Comparison of ENCODE assay signal across 1 cellular context in the genomic region with DNA sequence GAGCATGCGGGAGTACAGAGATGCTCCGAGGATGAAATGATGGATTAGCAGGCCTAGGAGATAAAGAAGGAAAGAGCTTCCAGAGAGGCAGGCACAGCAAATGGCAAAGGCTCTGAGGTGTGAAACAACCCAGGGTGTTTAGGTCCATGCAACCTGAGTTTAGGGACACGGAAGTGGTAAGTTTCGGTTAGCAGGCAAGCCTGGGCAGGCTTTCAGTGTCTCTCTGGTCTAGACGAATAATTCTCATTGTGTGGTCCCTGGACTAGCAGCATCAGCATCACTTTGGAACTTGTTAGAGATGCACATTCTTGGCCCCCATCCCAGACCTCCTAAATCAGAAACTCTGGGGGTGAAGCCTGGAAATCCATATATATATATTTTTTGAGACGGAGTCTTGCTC.
TF ChIP-seq lines count a peak whose summit lies in the region.

No MANE protein-coding gene starts in this region.

TF ChIP-seq in SK-N-SH, 30 proteins besides CTCF, POLR2A, EP300 and RAD21 (continued from another document):
- TF ChIP-seq USF1 (IDR thresholded peaks at IDR 0.05; ENCODE audit: borderline replicate concordance, low read depth) (no peak), PBX3 (IDR thresholded peaks at IDR 0.05) (no peak), GABPA (IDR thresholded peaks at IDR 0.05; ENCODE audit: low read depth) (no peak), RCOR1 (IDR thresholded peaks at IDR 0.05; ENCODE audit: low read length) (no peak), NFIC (IDR thresholded peaks at IDR 0.05; ENCODE audit: borderline replicate concordance) (no peak), YY1 (IDR thresholded peaks at IDR 0.05; ENCODE audit: low read depth) (no peak), GATA2 (CRISPR knock-in tag; IDR thresholded peaks at IDR 0.05) (no peak), RXRA (IDR thresholded peaks at IDR 0.05; ENCODE audit: borderline replicate concordance, low read depth) (no peak), TAF1 (IDR thresholded peaks at IDR 0.05; ENCODE audit: borderline replicate concordance, low read depth, low read length) (no peak), POLR2AphosphoS5 (IDR thresholded peaks at IDR 0.05; ENCODE audit: low read depth, low read length) (no peak), FOXM1 (IDR thresholded peaks at IDR 0.05; ENCODE audit: low read depth) (no peak)
- TF ChIP-seq, protein P1, sequence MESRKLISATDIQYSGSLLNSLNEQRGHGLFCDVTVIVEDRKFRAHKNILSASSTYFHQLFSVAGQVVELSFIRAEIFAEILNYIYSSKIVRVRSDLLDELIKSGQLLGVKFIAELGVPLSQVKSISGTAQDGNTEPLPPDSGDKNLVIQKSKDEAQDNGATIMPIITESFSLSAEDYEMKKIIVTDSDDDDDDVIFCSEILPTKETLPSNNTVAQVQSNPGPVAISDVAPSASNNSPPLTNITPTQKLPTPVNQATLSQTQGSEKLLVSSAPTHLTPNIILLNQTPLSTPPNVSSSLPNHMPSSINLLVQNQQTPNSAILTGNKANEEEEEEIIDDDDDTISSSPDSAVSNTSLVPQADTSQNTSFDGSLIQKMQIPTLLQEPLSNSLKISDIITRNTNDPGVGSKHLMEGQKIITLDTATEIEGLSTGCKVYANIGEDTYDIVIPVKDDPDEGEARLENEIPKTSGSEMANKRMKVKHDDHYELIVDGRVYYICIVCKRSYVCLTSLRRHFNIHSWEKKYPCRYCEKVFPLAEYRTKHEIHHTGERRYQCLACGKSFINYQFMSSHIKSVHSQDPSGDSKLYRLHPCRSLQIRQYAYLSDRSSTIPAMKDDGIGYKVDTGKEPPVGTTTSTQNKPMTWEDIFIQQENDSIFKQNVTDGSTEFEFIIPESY (IDR thresholded peaks at IDR 0.05; ENCODE audit: borderline replicate concordance, low read depth), result no peak
- TF ChIP-seq, protein P2, sequence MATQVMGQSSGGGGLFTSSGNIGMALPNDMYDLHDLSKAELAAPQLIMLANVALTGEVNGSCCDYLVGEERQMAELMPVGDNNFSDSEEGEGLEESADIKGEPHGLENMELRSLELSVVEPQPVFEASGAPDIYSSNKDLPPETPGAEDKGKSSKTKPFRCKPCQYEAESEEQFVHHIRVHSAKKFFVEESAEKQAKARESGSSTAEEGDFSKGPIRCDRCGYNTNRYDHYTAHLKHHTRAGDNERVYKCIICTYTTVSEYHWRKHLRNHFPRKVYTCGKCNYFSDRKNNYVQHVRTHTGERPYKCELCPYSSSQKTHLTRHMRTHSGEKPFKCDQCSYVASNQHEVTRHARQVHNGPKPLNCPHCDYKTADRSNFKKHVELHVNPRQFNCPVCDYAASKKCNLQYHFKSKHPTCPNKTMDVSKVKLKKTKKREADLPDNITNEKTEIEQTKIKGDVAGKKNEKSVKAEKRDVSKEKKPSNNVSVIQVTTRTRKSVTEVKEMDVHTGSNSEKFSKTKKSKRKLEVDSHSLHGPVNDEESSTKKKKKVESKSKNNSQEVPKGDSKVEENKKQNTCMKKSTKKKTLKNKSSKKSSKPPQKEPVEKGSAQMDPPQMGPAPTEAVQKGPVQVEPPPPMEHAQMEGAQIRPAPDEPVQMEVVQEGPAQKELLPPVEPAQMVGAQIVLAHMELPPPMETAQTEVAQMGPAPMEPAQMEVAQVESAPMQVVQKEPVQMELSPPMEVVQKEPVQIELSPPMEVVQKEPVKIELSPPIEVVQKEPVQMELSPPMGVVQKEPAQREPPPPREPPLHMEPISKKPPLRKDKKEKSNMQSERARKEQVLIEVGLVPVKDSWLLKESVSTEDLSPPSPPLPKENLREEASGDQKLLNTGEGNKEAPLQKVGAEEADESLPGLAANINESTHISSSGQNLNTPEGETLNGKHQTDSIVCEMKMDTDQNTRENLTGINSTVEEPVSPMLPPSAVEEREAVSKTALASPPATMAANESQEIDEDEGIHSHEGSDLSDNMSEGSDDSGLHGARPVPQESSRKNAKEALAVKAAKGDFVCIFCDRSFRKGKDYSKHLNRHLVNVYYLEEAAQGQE (IDR thresholded peaks at IDR 0.05; ENCODE audit: low read depth, low read length), result no peak
